Comparison of ENCODE assay signal across 8 cellular contexts in genomic region chr15:101242160-101242998, GRCh38. TPM values are rescaled to one million over a fixed set of nuclear protein-coding genes. Genes with fewer than 3 reads are reported as not detected.
DNase-seq lines count a peak whose midpoint lies in the region; ATAC-seq, FAIRE-seq and TF ChIP-seq lines count a peak whose summit lies in the region.

No MANE protein-coding gene starts in this region.

- no peak overlapping the region for H3K56ac ChIP-seq in H9 (ENCODE audit: insufficient read length, low read depth, low read length)

- H3K79me1 ChIP-seq in H9 (ENCODE audit: insufficient read depth, low read depth, low read length, poor library complexity, severe bottlenecking) = peaks cover 6% of the 10 kb centered on the region

- no peak overlapping the region for H2BK120ac ChIP-seq in H9 (ENCODE audit: low read depth, low read length, poor library complexity, severe bottlenecking)

- H3T11ph ChIP-seq in H9 (ENCODE audit: low read length) = no peak overlapping the region

- H3K79me2 ChIP-seq in HepG2 (ENCODE audit: insufficient read depth, low read length) (peaks cover 94% of the 10 kb centered on the region), H9 (ENCODE audit: insufficient read depth, low read length) (peaks cover 74% of the 10 kb centered on the region)

- H2BK20ac ChIP-seq in H9 (ENCODE audit: low read depth, low read length, poor library complexity, severe bottlenecking) = no peak overlapping the region

- intact Hi-C loops in HepG2 (cut with micrococcal nuclease; ENCODE audit: unreplicated experiment) = no loop called here

- peaks cover 57% of the 10 kb centered on the region for H3K4me1 Mint-ChIP-seq in osteocyte (ENCODE audit: unreplicated experiment)
- H3K4me1 Mint-ChIP-seq in H9 = peaks cover 55 to 71% of the 10 kb centered on the region in 2 experiments

- H4K8ac ChIP-seq in H9 (replicated peaks; ENCODE audit: insufficient read length, low read depth, low read length) = no peak overlapping the region

- POLR2A ChIA-PET in HepG2 (lab: Yijun Ruan, JAX) = no interaction called here

- DNase-seq in HepG2 (ENCODE audit: low spot score) (no peak), T-helper 1 cell (peak; percentile 40 to 86 (median 63)), cardiac fibroblast (ENCODE audit: low read depth in 2 of 2) (peak; percentile 75 to 81), osteocyte (ENCODE audit: extremely low spot score, unreplicated experiment) (peak; percentile 57), DMS114 treated with DMSO at 0.1 percent for 48 hours (lab: John Stamatoyannopoulos, UW; ENCODE audit: unreplicated experiment) (no peak), H9 (no peak)

- H3K4me3 Mint-ChIP-seq in osteocyte (ENCODE audit: unreplicated experiment) (no peak overlapping the region), H9 (no peak overlapping the region)

- H4K91ac ChIP-seq in H9 (ENCODE audit: insufficient read length, low read depth, low read length) = no peak overlapping the region

- H3K27me3 Mint-ChIP-seq in osteocyte (ENCODE audit: unreplicated experiment) (no peaks in the 10 kb centered on the region), H9 (ENCODE audit: low read depth) (no peaks in the 10 kb centered on the region)

- H3K18ac ChIP-seq in H9 (ENCODE audit: insufficient read length, low read depth, low read length) = no peak overlapping the region

- peaks cover 29% of the 10 kb centered on the region for H4K20me1 ChIP-seq in HepG2 (ENCODE audit: insufficient read depth, low read length)
- H4K20me1 ChIP-seq in H9 (ENCODE audit: control insufficient read depth, insufficient read depth, insufficient read length) = peaks cover 5% of the 10 kb centered on the region

- H3K9ac ChIP-seq in liver (ENCODE audit: low read depth in 1 of 2, low read length in 2 of 2) = no peak overlapping the region
- no peak overlapping the region for H3K9ac ChIP-seq in HepG2 (ENCODE audit: insufficient read depth, low read depth, low read length)
- no peak overlapping the region for H3K9ac ChIP-seq in H9 (ENCODE audit: extremely low read depth, insufficient read length, low read length)

- peak overlapping the region; percentile 17 to 64 for H3K27ac ChIP-seq in liver (ENCODE audit: low read depth in 1 of 2, low read length in 2 of 2)
- no peak overlapping the region for H3K27ac ChIP-seq in HepG2 (ENCODE audit: extremely low read length, insufficient read depth, low read length)
- H3K27ac ChIP-seq in H9 (ENCODE audit: insufficient read length, low read depth, low read length) = no peak overlapping the region

- H3K4me3 ChIP-seq in liver (ENCODE audit: low read depth in 1 of 3, low read length in 3 of 3) (no peak overlapping the region), HepG2 (replicated peaks in 1 of 3; ENCODE audit: insufficient read depth in 1 of 3, low read depth in 2 of 3, low read length in 3 of 3) (no peak overlapping the region), cardiac fibroblast (replicated peaks in 1 of 2; ENCODE audit: low read depth in 2 of 2, low read length in 2 of 2) (no peak overlapping the region)

- no peak overlapping the region for H3K23ac ChIP-seq in H9 (ENCODE audit: insufficient read length, low read depth, low read length)

- no peaks in the 10 kb centered on the region for H3K23me2 ChIP-seq in H9 (ENCODE audit: insufficient read length, low read depth, low read length, poor library complexity, severe bottlenecking)

- H3K4me1 ChIP-seq in liver (ENCODE audit: control insufficient read depth in 4 of 4, insufficient read depth in 4 of 4, low read length in 3 of 4) (peaks cover 0 to 10% (median 2%) of the 10 kb centered on the region in 4 donors), HepG2 (ENCODE audit: insufficient read depth, low read length) (peaks cover 80% of the 10 kb centered on the region), H9 (ENCODE audit: insufficient read depth, low read length) (peaks cover 11% of the 10 kb centered on the region)

- H3K36me3 Mint-ChIP-seq in osteocyte (ENCODE audit: unreplicated experiment) (peaks cover 4% of the 10 kb centered on the region), H9 (ENCODE audit: insufficient read depth in 1 of 3, low read depth in 3 of 3) (peaks cover 0 to 10% (median 4%) of the 10 kb centered on the region in 3 experiments; a peak in 3 of 7 replicates)

- H3K4me2 ChIP-seq in HepG2 (ENCODE audit: low read depth, low read length) (no peak overlapping the region), H9 (ENCODE audit: insufficient read depth, insufficient read length, low read length) (no peak overlapping the region)

- no peak overlapping the region for H2BK15ac ChIP-seq in H9 (ENCODE audit: low read depth, low read length)

- no peak for TF ChIP-seq POLR2A in HepG2 (IDR thresholded peaks at IDR 0.05; ENCODE audit: insufficient read depth in 1 of 2, low read depth in 2 of 2, low read length in 2 of 2)

- H3K27ac Mint-ChIP-seq in osteocyte (ENCODE audit: unreplicated experiment) = peak overlapping the region; percentile 18
- H3K27ac Mint-ChIP-seq in H9 = peak overlapping the region in 1 of 3 experiments; percentile 33; a peak in 3 of 7 replicates

- no peak overlapping the region for H2AK5ac ChIP-seq in H9 (ENCODE audit: insufficient read length, low read length)

- WGBS in liver = 69% methylated on average over 12 of the region's 12 CpGs
- 89% methylated on average over 8 of the region's 12 CpGs for WGBS in HepG2 (ENCODE audit: low lambda C conversion rate)
- no CpG with 5 or more reads among the region's 12 CpGs for WGBS in H9 (ENCODE audit: extremely low coverage, insufficient read length, low lambda C conversion rate)

- H3K27me3 ChIP-seq in liver (ENCODE audit: control insufficient read depth in 4 of 4, insufficient read depth in 4 of 4, low read length in 3 of 4) = no peaks in the 10 kb centered on the region
- no peaks in the 10 kb centered on the region for H3K27me3 ChIP-seq in HepG2 (ENCODE audit: control insufficient read depth in 1 of 2, insufficient read depth in 2 of 2, low read length in 2 of 2)
- H3K27me3 ChIP-seq in H9 (ENCODE audit: insufficient read depth, low read length) = no peaks in the 10 kb centered on the region

- H2BK5ac ChIP-seq in H9 (ENCODE audit: insufficient read length, low read length) = no peak overlapping the region

- H4K5ac ChIP-seq in H9 (ENCODE audit: insufficient read length, low read depth, low read length) = no peak overlapping the region

- in situ Hi-C loops in HepG2 (cut with HindIII; ENCODE audit: extremely low pct_ligation_motif_present, low pct_unique_long_range_greater_than_20kb) = no loop called here

- no peak for ATAC-seq in HepG2
- ATAC-seq in HG03103 (IDR thresholded peaks at IDR 0.05; ENCODE audit: low read depth, unreplicated experiment) = peak; percentile 73

- FAIRE-seq in HepG2 (lab: Jason Lieb, UNC) = no peak

- BruUV-seq in HepG2 (replicated peaks; lab: Mats Ljungman, UMichigan) = no TSS peak

- no peak overlapping the region for H2BK12ac ChIP-seq in H9 (ENCODE audit: insufficient read length, low read depth, low read length)

- H3K9me3 ChIP-seq in liver (ENCODE audit: control insufficient read depth in 4 of 4, low read length in 3 of 4) (no peaks in the 10 kb centered on the region), HepG2 (ENCODE audit: low read length) (no peaks in the 10 kb centered on the region), H9 (ENCODE audit: control insufficient read depth, low read depth, low read length) (no peaks in the 10 kb centered on the region)

- no peak overlapping the region for H3K14ac ChIP-seq in H9 (ENCODE audit: insufficient read depth, low read length)

- H3K4ac ChIP-seq in H9 (ENCODE audit: low read depth, low read length) = no peak overlapping the region

- no peak for TF ChIP-seq CTCF in liver (IDR thresholded peaks at IDR 0.05; ENCODE audit: low read depth, low read length, missing input control)
- no peak for TF ChIP-seq CTCF in HepG2 (CRISPR knock-in tag; IDR thresholded peaks at IDR 0.05)
- TF ChIP-seq CTCF in cardiac fibroblast (IDR thresholded peaks at IDR 0.05; ENCODE audit: low read depth, low read length) = no peak
- TF ChIP-seq CTCF in osteocyte (IDR thresholded peaks at IDR 0.05) = no peak
- no peak for TF ChIP-seq CTCF in H9 (conservative IDR thresholded peaks at IDR 0.05)

- CTCF ChIA-PET in HepG2 (lab: Yijun Ruan, JAX; ENCODE audit: low intra/inter-chr PET ratio, low total read pairs) = no interaction called here

- no peak for TF ChIP-seq EP300 in HepG2 (IDR thresholded peaks at IDR 0.05; ENCODE audit: low read depth in 2 of 2, low read length in 2 of 2)
- no peak for TF ChIP-seq EP300 in HepG2 (CRISPR knock-in tag; IDR thresholded peaks at IDR 0.05; ENCODE audit: borderline replicate concordance)

- H2AFZ ChIP-seq in HepG2 (ENCODE audit: low read length) (no peak overlapping the region), H9 (ENCODE audit: low read length) (no peak overlapping the region)

- TF ChIP-seq RAD21 in liver (IDR thresholded peaks at IDR 0.05) = no peak
- no peak for TF ChIP-seq RAD21 in HepG2 (CRISPR knock-in tag; IDR thresholded peaks at IDR 0.05)

- H3K9me3 Mint-ChIP-seq in osteocyte (ENCODE audit: unreplicated experiment) (no peaks in the 10 kb centered on the region), H9 (no peaks in the 10 kb centered on the region)

- no peaks in the 10 kb centered on the region for H3K36me3 ChIP-seq in liver (ENCODE audit: control insufficient read depth in 4 of 4, insufficient read depth in 3 of 4, low read depth in 1 of 4, low read length in 3 of 4)
- H3K36me3 ChIP-seq in HepG2 (replicated peaks in 1 of 2; ENCODE audit: control insufficient read depth in 1 of 2, insufficient read depth in 2 of 2, low read length in 2 of 2) = peaks cover 0 to 7% of the 10 kb centered on the region in 2 experiments; a peak in 2 of 5 replicates

RNA-seq across cellular contexts. Expression of gene CHSY1, which starts 9.5 kb away (rescaled TPM):
- total RNA-seq in liver (10 to 100 TPM in 1 of 2 donors, 1 to 10 TPM in 1; 9.5 to 12.3 TPM), HepG2 (2016; rRNA removed; fragmentation: Illumina TruSeq; extraction: Trizol) (12.8 and 13.7 TPM in 2 replicates), osteocyte (39.7 and 41.1 TPM in 2 replicates), H9 (2021) (68.3 and 68.9 TPM in 2 replicates)
- polyA plus RNA-seq in liver (1 to 10 TPM; 1.4 to 3.7 TPM), HepG2 (2011; rRNA removed) (11.2 and 13.3 TPM in 2 replicates)
- 4.3 and 5.4 TPM in 2 replicates for total RNA-seq in HepG2 (2016; cell fraction: cytosol; rRNA removed; fragmentation: Illumina TruSeq; extraction: Trizol; ENCODE audit: low read depth)
- total RNA-seq in HepG2 (2016; cell fraction: insoluble cytoplasmic fraction; rRNA removed; fragmentation: Illumina TruSeq; extraction: Trizol) = 12.1 and 12.6 TPM in 2 replicates
- total RNA-seq in HepG2 (2016; cell fraction: membrane; rRNA removed; fragmentation: Illumina TruSeq; extraction: Trizol) = 7.0 and 7.9 TPM in 2 replicates
- total RNA-seq in HepG2 (2016; cell fraction: nucleus; rRNA removed; fragmentation: Illumina TruSeq; extraction: Trizol) = 10.5 and 11.5 TPM in 2 replicates
- polyA plus RNA-seq in HepG2 (2011; cell fraction: cytosol; rRNA removed) = 10.0 and 13.2 TPM in 2 replicates
- 4.9 and 5.5 TPM in 2 replicates for polyA plus RNA-seq in HepG2 (2011; cell fraction: nucleus; rRNA removed)
- 11.0 and 11.8 TPM in 2 replicates for polyA plus RNA-seq in HepG2 (2012)
- polyA plus RNA-seq in HepG2 (2016; cell fraction: cytosol; fragmentation: Illumina TruSeq; extraction: Trizol; ENCODE audit: low read depth) = 0.72 and 0.77 TPM in 2 replicates
- polyA plus RNA-seq in HepG2 (2016; cell fraction: insoluble cytoplasmic fraction; fragmentation: Illumina TruSeq; extraction: Trizol; ENCODE audit: low read depth) = 13.1 and 14.5 TPM in 2 replicates
- polyA plus RNA-seq in HepG2 (2016; cell fraction: membrane; fragmentation: Illumina TruSeq; extraction: Trizol; ENCODE audit: low read depth) = 4.8 TPM in 2 replicates
- 14.6 and 15.9 TPM in 2 replicates for polyA plus RNA-seq in HepG2 (2016; cell fraction: nucleus; fragmentation: Illumina TruSeq; extraction: Trizol; ENCODE audit: insufficient read depth, low read depth)
- polyA minus RNA-seq in HepG2 (2011; rRNA and poly(A)+ RNA removed; ENCODE audit: low replicate concordance) = 12.6 and 31.1 TPM in 2 replicates
- polyA minus RNA-seq in HepG2 (2011; cell fraction: cytosol; rRNA and poly(A)+ RNA removed) = 16.8 and 17.1 TPM in 2 replicates
- polyA minus RNA-seq in HepG2 (2011; cell fraction: nucleus; rRNA and poly(A)+ RNA removed) = 15.8 and 18.3 TPM in 2 replicates

RNA-seq across cellular contexts. Expression of gene SELENOS, which starts 34.9 kb away (rescaled TPM):
- total RNA-seq in liver (10 to 100 TPM; 25.8 to 66.4 TPM), HepG2 (2016; rRNA removed; fragmentation: Illumina TruSeq; extraction: Trizol) (31.6 and 63.0 TPM in 2 replicates), osteocyte (60.4 and 66.6 TPM in 2 replicates), H9 (2021) (57.7 and 65.1 TPM in 2 replicates)
- polyA plus RNA-seq in liver (10 to 100 TPM; 65.2 to 71.1 TPM), HepG2 (2011; rRNA removed) (56.6 and 66.1 TPM in 2 replicates)
- total RNA-seq in HepG2 (2016; cell fraction: cytosol; rRNA removed; fragmentation: Illumina TruSeq; extraction: Trizol; ENCODE audit: low read depth) = 25.6 and 30.5 TPM in 2 replicates
- total RNA-seq in HepG2 (2016; cell fraction: insoluble cytoplasmic fraction; rRNA removed; fragmentation: Illumina TruSeq; extraction: Trizol) = 31.1 and 66.3 TPM in 2 replicates
- total RNA-seq in HepG2 (2016; cell fraction: membrane; rRNA removed; fragmentation: Illumina TruSeq; extraction: Trizol) = 32.0 and 35.3 TPM in 2 replicates
- total RNA-seq in HepG2 (2016; cell fraction: nucleus; rRNA removed; fragmentation: Illumina TruSeq; extraction: Trizol) = 52.7 and 62.7 TPM in 2 replicates
- polyA plus RNA-seq in HepG2 (2011; cell fraction: cytosol; rRNA removed) = 58.8 and 79.4 TPM in 2 replicates
- 21.8 and 28.5 TPM in 2 replicates for polyA plus RNA-seq in HepG2 (2011; cell fraction: nucleus; rRNA removed)
- 38.2 and 44.5 TPM in 2 replicates for polyA plus RNA-seq in HepG2 (2012)
- polyA plus RNA-seq in HepG2 (2016; cell fraction: cytosol; fragmentation: Illumina TruSeq; extraction: Trizol; ENCODE audit: low read depth) = 19.0 and 26.3 TPM in 2 replicates
- polyA plus RNA-seq in HepG2 (2016; cell fraction: insoluble cytoplasmic fraction; fragmentation: Illumina TruSeq; extraction: Trizol; ENCODE audit: low read depth) = 29.3 and 32.0 TPM in 2 replicates
- polyA plus RNA-seq in HepG2 (2016; cell fraction: membrane; fragmentation: Illumina TruSeq; extraction: Trizol; ENCODE audit: low read depth) = 23.0 and 24.1 TPM in 2 replicates
- polyA plus RNA-seq in HepG2 (2016; cell fraction: nucleus; fragmentation: Illumina TruSeq; extraction: Trizol; ENCODE audit: insufficient read depth, low read depth) = 81.3 and 91.5 TPM in 2 replicates
- 31.0 and 35.1 TPM in 2 replicates for polyA minus RNA-seq in HepG2 (2011; rRNA and poly(A)+ RNA removed; ENCODE audit: low replicate concordance)
- polyA minus RNA-seq in HepG2 (2011; cell fraction: cytosol; rRNA and poly(A)+ RNA removed) = 19.4 and 21.8 TPM in 2 replicates
- 64.9 and 77.1 TPM in 2 replicates for polyA minus RNA-seq in HepG2 (2011; cell fraction: nucleus; rRNA and poly(A)+ RNA removed)

RNA-seq across cellular contexts. Expression of gene SNRPA1, which starts 52.7 kb away (rescaled TPM):
- 10 to 100 TPM; 12.7 to 15.0 TPM for total RNA-seq in liver
- polyA plus RNA-seq in liver = 10 to 100 TPM; 21.0 to 31.7 TPM
- total RNA-seq in HepG2 (2016; rRNA removed; fragmentation: Illumina TruSeq; extraction: Trizol) = 41.2 and 72.5 TPM in 2 replicates
- 21.5 and 21.7 TPM in 2 replicates for total RNA-seq in HepG2 (2016; cell fraction: cytosol; rRNA removed; fragmentation: Illumina TruSeq; extraction: Trizol; ENCODE audit: low read depth)
- total RNA-seq in HepG2 (2016; cell fraction: insoluble cytoplasmic fraction; rRNA removed; fragmentation: Illumina TruSeq; extraction: Trizol) = 44.9 and 72.9 TPM in 2 replicates
- 29.4 and 29.6 TPM in 2 replicates for total RNA-seq in HepG2 (2016; cell fraction: membrane; rRNA removed; fragmentation: Illumina TruSeq; extraction: Trizol)
- total RNA-seq in HepG2 (2016; cell fraction: nucleus; rRNA removed; fragmentation: Illumina TruSeq; extraction: Trizol) = 43.1 and 47.7 TPM in 2 replicates
- 80.0 and 108 TPM in 2 replicates for polyA plus RNA-seq in HepG2 (2011; rRNA removed)
- 70.8 and 71.1 TPM in 2 replicates for polyA plus RNA-seq in HepG2 (2011; cell fraction: cytosol; rRNA removed)
- 95.5 and 97.7 TPM in 2 replicates for polyA plus RNA-seq in HepG2 (2011; cell fraction: nucleus; rRNA removed)
- 77.4 and 94.8 TPM in 2 replicates for polyA plus RNA-seq in HepG2 (2012)
- polyA plus RNA-seq in HepG2 (2016; cell fraction: cytosol; fragmentation: Illumina TruSeq; extraction: Trizol; ENCODE audit: low read depth) = 43.0 and 50.4 TPM in 2 replicates
- polyA plus RNA-seq in HepG2 (2016; cell fraction: insoluble cytoplasmic fraction; fragmentation: Illumina TruSeq; extraction: Trizol; ENCODE audit: low read depth) = 177 and 178 TPM in 2 replicates
- polyA plus RNA-seq in HepG2 (2016; cell fraction: membrane; fragmentation: Illumina TruSeq; extraction: Trizol; ENCODE audit: low read depth) = 42.8 and 43.9 TPM in 2 replicates
- polyA plus RNA-seq in HepG2 (2016; cell fraction: nucleus; fragmentation: Illumina TruSeq; extraction: Trizol; ENCODE audit: insufficient read depth, low read depth) = 92.5 and 99.3 TPM in 2 replicates
- 12.8 and 30.9 TPM in 2 replicates for polyA minus RNA-seq in HepG2 (2011; rRNA and poly(A)+ RNA removed; ENCODE audit: low replicate concordance)
- polyA minus RNA-seq in HepG2 (2011; cell fraction: cytosol; rRNA and poly(A)+ RNA removed) = 23.8 and 31.7 TPM in 2 replicates
- 50.7 and 51.6 TPM in 2 replicates for polyA minus RNA-seq in HepG2 (2011; cell fraction: nucleus; rRNA and poly(A)+ RNA removed)
- total RNA-seq in osteocyte = 34.6 and 39.9 TPM in 2 replicates
- 145 and 146 TPM in 2 replicates for total RNA-seq in H9 (2021)

Comparison
In these comparisons a context has a peak if more than half of its experiments do, and no peak if none do; other contexts are left out.
1. H3K27ac ChIP-seq: peak in liver (2 of 2); none in HepG2 (single experiment) and H9 (single experiment).
2. DNase-seq: peak in T-helper 1 cell (5 of 5), cardiac fibroblast (2 of 2) and osteocyte (single experiment); none in HepG2 (single experiment), DMS114 treated with DMSO at 0.1 percent for 48 hours (single experiment) and H9 (single experiment).